Comparison of ENCODE assay signal across 17 cellular contexts in genomic region chr18:26757263-26758019, GRCh38.
A peak's percentile ranks its signal among the peaks of the same experiment; 100 is the strongest.
DNase-seq lines count a peak whose midpoint lies in the region; ATAC-seq and TF ChIP-seq lines count a peak whose summit lies in the region.
"Had no signal": no experiment of that assay in that cellular context is flagged by ENCODE, and none has a peak within 500 bp of the region (broad histone marks: within the 10 kb centered on the region; RNA-seq: fewer than 3 reads in every experiment).

No MANE protein-coding gene starts in this region.

- no peaks in the 10 kb centered on the region for H3K27me3 ChIP-seq in colonic mucosa
- H3K27me3 ChIP-seq in CD4-positive, alpha-beta memory T cell (ENCODE audit: insufficient read depth, low read length) = no peaks in the 10 kb centered on the region
- H3K27me3 ChIP-seq: right atrium auricular region, uterus had no signal

- POLR2A ChIA-PET in CD4-positive, alpha-beta memory T cell (lab: Charles Lee; ENCODE audit: partially characterized antibody) = no interaction called here

- H3K36me3 Mint-ChIP-seq in CD4-positive, alpha-beta memory T cell = no peaks in the 10 kb centered on the region

- ATAC-seq in GM19463 (IDR thresholded peaks at IDR 0.05; ENCODE audit: unreplicated experiment) (peak; percentile 45), left lobe of liver (peak; percentile 71), HG02763 (IDR thresholded peaks at IDR 0.05; ENCODE audit: unreplicated experiment) (no peak), GM19467 (IDR thresholded peaks at IDR 0.05; ENCODE audit: unreplicated experiment) (no peak), GM21528 (IDR thresholded peaks at IDR 0.05; ENCODE audit: low FRiP score, unreplicated experiment) (no peak)

- H3K27me3 Mint-ChIP-seq in CD4-positive, alpha-beta memory T cell = peaks cover 0 to 2% of the 10 kb centered on the region in 2 donors

- H3K9me3 Mint-ChIP-seq in CD4-positive, alpha-beta memory T cell = peaks cover 0 to 3% (median 0%) of the 10 kb centered on the region in 8 donors

- intact Hi-C loops in colonic mucosa (cut with DNase I) = no loop called here
- intact Hi-C loops in CD4-positive, alpha-beta memory T cell (cut with micrococcal nuclease) = no loop called here

- no peak overlapping the region for H3K27ac Mint-ChIP-seq in CD4-positive, alpha-beta memory T cell

- no peak overlapping the region for H3K4me3 ChIP-seq in colonic mucosa
- no peak overlapping the region for H3K4me3 ChIP-seq in CD4-positive, alpha-beta memory T cell (ENCODE audit: low read length in 2 of 2)
- H3K4me3 ChIP-seq: PC-9, right atrium auricular region, uterus had no signal

- no peaks in the 10 kb centered on the region for H3K4me1 ChIP-seq in colonic mucosa
- H3K4me1 ChIP-seq in CD4-positive, alpha-beta memory T cell (ENCODE audit: insufficient read depth, low read length) = no peaks in the 10 kb centered on the region
- H3K4me1 ChIP-seq: right atrium auricular region, uterus had no signal

- peak; percentile 54 for DNase-seq in colonic mucosa
- peak; percentile 75 for DNase-seq in left lobe of liver (ENCODE audit: low spot score)
- peak; percentile 98 for DNase-seq in renal cortical epithelial cell (ENCODE audit: low read depth)
- no peak for DNase-seq in CD4-positive, alpha-beta memory T cell
- DNase-seq: activated CD4-positive, alpha-beta T cell treated with anti-CD3 and anti-CD28 coated beads for 4 hours; activated gamma-delta T cell treated with Interleukin-2 at 50 U/mL for 16 hours; GF-D8; KBM-7; NCI-H1092 treated with DMSO at 0.1 percent for 48 hours; PC-9; SK-N-SH; uterus had no signal

- H3K9me3 ChIP-seq in colonic mucosa = no peaks in the 10 kb centered on the region
- no peaks in the 10 kb centered on the region for H3K9me3 ChIP-seq in CD4-positive, alpha-beta memory T cell (ENCODE audit: control insufficient read depth in 1 of 2, low read length in 2 of 2)
- H3K9me3 ChIP-seq: right atrium auricular region, SK-N-SH, uterus had no signal

- H3K36me3 ChIP-seq in colonic mucosa = no peaks in the 10 kb centered on the region
- H3K36me3 ChIP-seq in CD4-positive, alpha-beta memory T cell (ENCODE audit: insufficient read depth, low read length) = no peaks in the 10 kb centered on the region
- H3K36me3 ChIP-seq: right atrium auricular region, uterus had no signal

- no peak overlapping the region for H3K27ac ChIP-seq in colonic mucosa
- H3K27ac ChIP-seq in CD4-positive, alpha-beta memory T cell (ENCODE audit: low read depth, low read length) = no peak overlapping the region
- H3K27ac ChIP-seq: PC-9, right atrium auricular region, uterus had no signal

- TF ChIP-seq CTCF in colonic mucosa (IDR thresholded peaks at IDR 0.05) = no peak

- no peaks in the 10 kb centered on the region for H3K4me1 Mint-ChIP-seq in CD4-positive, alpha-beta memory T cell

- H3K9ac ChIP-seq in colonic mucosa (ENCODE audit: low read depth in 2 of 2, low read length in 2 of 2) = no peak overlapping the region
- H3K9ac ChIP-seq: SK-N-SH had no signal

- H3K4me3 Mint-ChIP-seq in CD4-positive, alpha-beta memory T cell = no peak overlapping the region

- CTCF ChIA-PET in CD4-positive, alpha-beta memory T cell (lab: Charles Lee; ENCODE audit: partially characterized antibody) = no interaction called here

Comparison
In these comparisons a context has a peak if more than half of its experiments do, and no peak if none do; other contexts are left out.
1. ATAC-seq: peak in GM19463 (single experiment) and left lobe of liver (single experiment); none in HG02763 (single experiment), GM19467 (single experiment) and GM21528 (single experiment).
2. DNase-seq: peak in colonic mucosa (single experiment), left lobe of liver (single experiment) and renal cortical epithelial cell (single experiment); none in CD4-positive, alpha-beta memory T cell (0 of 5).